In genomic region chr3:47420511-47421484, GRCh38 we compare ENCODE assay signal across 1 cellular context.
A peak's percentile ranks its signal among the peaks of the same experiment; 100 is the strongest.
TF ChIP-seq lines count a peak whose summit lies in the region.

No MANE protein-coding gene starts in this region.

TF ChIP-seq in HepG2, 621 proteins besides CTCF, POLR2A, EP300 and RAD21 (continued from another document):
- TF ChIP-seq ZBED4 (CRISPR knock-in tag; IDR thresholded peaks at IDR 0.05; ENCODE audit: borderline replicate concordance), result 0 out of 2 replicates have a peak, but pooled peaks have one; percentile 48
- TF ChIP-seq HDAC6 (IDR thresholded peaks at IDR 0.05; ENCODE audit: low read depth, low read length), result no peak
- TF ChIP-seq ZBTB20 (CRISPR knock-in tag; IDR thresholded peaks at IDR 0.05; ENCODE audit: borderline replicate concordance, low read depth), result no peak
- TF ChIP-seq ZFP91 (CRISPR knock-in tag; IDR thresholded peaks at IDR 0.05; ENCODE audit: borderline replicate concordance), result 0 out of 2 replicates have a peak, but pooled peaks have one; percentile 44
- TF ChIP-seq BORCS8-MEF2B (CRISPR knock-in tag; IDR thresholded peaks at IDR 0.05), result no peak
- no peak for TF ChIP-seq NFIC (IDR thresholded peaks at IDR 0.05; ENCODE audit: low read length)
- TF ChIP-seq ZBTB8A (CRISPR knock-in tag; IDR thresholded peaks at IDR 0.05; ENCODE audit: borderline replicate concordance, low read depth), result no peak
- no peak for TF ChIP-seq GABPA (IDR thresholded peaks at IDR 0.05; ENCODE audit: low read depth, low read length)
- TF ChIP-seq GABPA (CRISPR knock-in tag; IDR thresholded peaks at IDR 0.05; ENCODE audit: low read depth), result peak; percentile 72; the same call in 1 of the 2 replicates
- TF ChIP-seq ZNF232 (CRISPR knock-in tag; IDR thresholded peaks at IDR 0.05; ENCODE audit: borderline replicate concordance), result no peak
- no peak for TF ChIP-seq IKZF5 (CRISPR knock-in tag; IDR thresholded peaks at IDR 0.05)
- peak; percentile 74; the same call in 1 of the 2 replicates for TF ChIP-seq ELF3 (CRISPR knock-in tag; IDR thresholded peaks at IDR 0.05)
- 0 out of 2 replicates have a peak, but pooled peaks have one; percentile 56 for TF ChIP-seq ZNF607 (CRISPR knock-in tag; IDR thresholded peaks at IDR 0.05; ENCODE audit: borderline replicate concordance)
- no peak for TF ChIP-seq TOE1 (CRISPR knock-in tag; IDR thresholded peaks at IDR 0.05)
- no peak for TF ChIP-seq ZKSCAN1 (IDR thresholded peaks at IDR 0.05; ENCODE audit: low read length)
- no peak for TF ChIP-seq ZNF839 (CRISPR knock-in tag; IDR thresholded peaks at IDR 0.05; ENCODE audit: borderline replicate concordance)
- TF ChIP-seq ZFY (CRISPR knock-in tag; IDR thresholded peaks at IDR 0.05), result 0 out of 2 replicates have a peak, but pooled peaks have one; percentile 20
- TF ChIP-seq ERF (CRISPR knock-in tag; IDR thresholded peaks at IDR 0.05), result 0 out of 2 replicates have a peak, but pooled peaks have one; percentile 58
- TF ChIP-seq PHB2 (IDR thresholded peaks at IDR 0.05; ENCODE audit: partially characterized antibody), result no peak
- TF ChIP-seq TAF1 (CRISPR knock-in tag; IDR thresholded peaks at IDR 0.05), result no peak
